Comparison of ENCODE assay signal across 8 cellular contexts in the genomic region with DNA sequence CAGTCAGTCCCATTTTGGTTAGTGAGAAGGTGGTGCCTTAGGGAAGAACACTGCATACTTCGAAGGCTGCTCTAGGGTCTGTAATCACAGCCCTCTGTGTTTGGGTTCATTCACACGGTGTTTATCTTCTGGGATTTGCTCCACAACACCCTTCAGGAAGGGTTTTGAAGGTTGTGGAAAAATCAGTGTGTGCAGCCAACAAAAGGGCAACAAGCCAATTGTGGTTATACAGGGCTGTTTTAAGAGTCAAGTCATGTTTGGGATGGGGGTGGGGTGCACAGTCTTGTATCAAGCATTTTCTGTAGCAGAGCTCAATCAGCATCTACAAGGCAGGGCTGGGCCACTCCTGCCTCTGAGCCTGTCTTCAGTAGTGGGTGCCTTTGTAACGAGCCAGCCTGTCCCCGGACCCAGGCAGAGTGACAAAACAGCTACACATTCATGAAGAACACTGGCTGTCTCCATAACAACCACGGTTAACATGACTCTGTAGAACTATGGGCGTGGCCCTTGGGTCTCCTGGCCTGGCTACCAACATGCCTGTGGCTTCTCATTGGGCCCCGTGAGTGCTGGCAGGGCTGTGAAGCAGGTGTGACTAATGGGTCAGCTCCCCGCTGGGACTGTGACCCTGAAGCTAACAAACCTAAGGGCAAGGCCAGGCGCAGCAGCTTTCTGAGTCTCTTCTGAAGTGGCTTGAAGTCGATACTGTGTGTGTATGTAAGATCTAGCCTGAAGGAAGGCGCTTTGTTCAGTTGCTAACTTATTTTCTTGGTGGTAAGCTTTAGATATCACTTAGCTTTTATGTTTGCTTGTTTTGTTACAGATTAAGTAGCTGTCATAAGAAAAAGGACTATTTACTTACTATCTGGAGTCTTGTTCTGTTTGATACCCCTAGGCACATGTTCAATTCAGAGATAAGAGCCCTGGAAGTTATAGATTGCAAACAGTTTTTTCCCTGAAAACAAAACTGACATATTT. TPM values are rescaled to one million over a fixed set of nuclear protein-coding genes. Genes with fewer than 3 reads are reported as not detected.
DNase-seq lines count a peak whose midpoint lies in the region; ATAC-seq, FAIRE-seq and TF ChIP-seq lines count a peak whose summit lies in the region.

No MANE protein-coding gene starts in this region.

- DNase-seq in GM13977 (ENCODE audit: low spot score) (peak; percentile 27), NCI-H2171 treated with DMSO at 0.1 percent for 48 hours (lab: John Stamatoyannopoulos, UW) (peak; percentile 21), MCF 10A (ENCODE audit: unreplicated experiment) (peak; percentile 97), stromal cell of bone marrow (ENCODE audit: low read depth) (peak; percentile 83), NK-92 (lab: John Stamatoyannopoulos, UW; ENCODE audit: unreplicated experiment) (no peak)

- no peaks in the 10 kb centered on the region for H3K27me3 Mint-ChIP-seq in MCF 10A (ENCODE audit: insufficient read depth, unreplicated experiment)

- H3K9me3 Mint-ChIP-seq in MCF 10A (ENCODE audit: unreplicated experiment): no peaks in the 10 kb centered on the region

- peaks cover 13% of the 10 kb centered on the region for H3K4me1 Mint-ChIP-seq in MCF 10A (ENCODE audit: insufficient read depth, unreplicated experiment)

- peak overlapping the region; percentile 90 for H3K27ac Mint-ChIP-seq in MCF 10A (ENCODE audit: low read depth, unreplicated experiment)

- H3K36me3 Mint-ChIP-seq in MCF 10A (ENCODE audit: insufficient read depth, unreplicated experiment): no peaks in the 10 kb centered on the region

- no peak for TF ChIP-seq CTCF in GM13977 (IDR thresholded peaks at IDR 0.05; ENCODE audit: extremely low read depth, insufficient read depth, missing control alignments)
- TF ChIP-seq CTCF in MCF 10A (IDR thresholded peaks at IDR 0.05; ENCODE audit: unreplicated experiment): no peak

- POLR2A ChIA-PET in MCF 10A (lab: Yijun Ruan, JAX): interaction anchor here (0.6 to 2.9 kb wide), 3 partner anchors 28 to 180 kb away, joined by 3 to 26 read pairs (median 3); partner anchors contain the start of gene GOLM1

- peak; percentile 70 for FAIRE-seq in islet of Langerhans (lab: Jason Lieb, UNC)

- BruUV-seq in MCF 10A (replicated peaks; lab: Mats Ljungman, UMichigan): no TSS peak

- CTCF ChIA-PET in MCF 10A (lab: Yijun Ruan, JAX): interaction anchor here (0.5 to 1.2 kb wide), 5 partner anchors 10 to 308 kb away, joined by 3 to 6 read pairs (median 3); partner anchors contain the start of gene GOLM1

- H3K4me3 Mint-ChIP-seq in MCF 10A (ENCODE audit: unreplicated experiment): no peak overlapping the region

- intact Hi-C loops in MCF 10A (cut with micrococcal nuclease): no loop called here

- ATAC-seq in GM21390 (IDR thresholded peaks at IDR 0.05; ENCODE audit: unreplicated experiment) (no peak), HG03432 (IDR thresholded peaks at IDR 0.05; ENCODE audit: unreplicated experiment) (no peak)

- in situ Hi-C loops in GM13977 (cut with MboI; ENCODE audit: low pct_unique_long_range_greater_than_20kb, low sequenced_read_pairs, unreplicated experiment): no loop called here

RNA-seq across cellular contexts. Expression of gene GOLM1, which starts 27.9 kb away (rescaled TPM):
- 32.7 and 33.9 TPM in 2 replicates for total RNA-seq in MCF 10A (2022)
